Comparison of ENCODE assay signal across 10 cellular contexts in the genomic region with DNA sequence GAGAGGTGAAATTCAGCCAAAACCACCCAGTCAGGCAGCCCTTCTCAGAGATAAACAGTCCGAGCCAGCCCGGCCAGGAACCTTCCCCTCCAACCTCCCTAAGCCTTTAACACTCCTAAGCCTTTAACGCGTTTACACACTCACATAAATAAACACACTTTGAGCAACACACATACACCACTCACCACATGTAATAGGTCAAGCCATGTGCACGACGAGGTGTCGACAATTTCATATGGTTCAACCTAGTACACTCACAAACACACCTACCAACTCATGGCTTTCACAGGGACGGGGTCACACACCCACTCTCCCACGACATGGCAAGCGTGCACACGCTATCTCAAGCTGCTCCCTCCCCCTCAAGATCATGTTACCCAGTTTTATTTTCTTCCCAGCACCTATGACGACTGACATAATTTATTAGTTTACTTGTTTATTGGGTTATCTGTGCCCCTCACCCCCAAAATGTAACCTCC. TPM values are rescaled to one million over a fixed set of nuclear protein-coding genes. Genes with fewer than 3 reads are reported as not detected.
DNase-seq lines count a peak whose midpoint lies in the region; ATAC-seq and TF ChIP-seq lines count a peak whose summit lies in the region.
"Had no signal": no experiment of that assay in that cellular context is flagged by ENCODE, and none has a peak within 500 bp of the region (broad histone marks: within the 10 kb centered on the region; RNA-seq: fewer than 3 reads in every experiment).

No MANE protein-coding gene starts in this region.

- no peaks in the 10 kb centered on the region for H3K9me3 ChIP-seq in cardiac muscle cell (ENCODE audit: low read depth)
- H3K9me3 ChIP-seq in mesenchymal stem cell (ENCODE audit: control insufficient read depth, low read length), result no peaks in the 10 kb centered on the region

- no peak for TF ChIP-seq CTCF in cardiac muscle cell (IDR thresholded peaks at IDR 0.05; ENCODE audit: low read depth, low read length)
- TF ChIP-seq CTCF in brain (conservative IDR thresholded peaks at IDR 0.05), result no peak
- peak; percentile 3 for TF ChIP-seq CTCF in type B pancreatic cell (conservative IDR thresholded peaks at IDR 0.05)

- H3K27me3 ChIP-seq in cardiac muscle cell (no peaks in the 10 kb centered on the region), mesenchymal stem cell (ENCODE audit: control insufficient read depth in 1 of 2, insufficient read depth in 1 of 2, low read length in 2 of 2) (no peaks in the 10 kb centered on the region)

- intact Hi-C loops in Right ventricle myocardium inferior (cut with DNase I), result loop anchor here (2.0 kb wide), 2 partner anchors 15 to 31 kb away; a partner anchor contains a TSS

- H3K18ac ChIP-seq in mesenchymal stem cell (ENCODE audit: low read depth in 1 of 2, low read length in 2 of 2), result peak overlapping the region; percentile 6 to 29

- peaks cover 2% of the 10 kb centered on the region for H3K79me1 ChIP-seq in mesenchymal stem cell (replicated peaks; ENCODE audit: low read length, poor library complexity, severe bottlenecking)

- H4K8ac ChIP-seq in mesenchymal stem cell (ENCODE audit: low read length), result peak overlapping the region; percentile 5

- H3K4me3 ChIP-seq in cardiac muscle cell (no peak overlapping the region), mesenchymal stem cell (ENCODE audit: insufficient read depth in 1 of 2, low read depth in 1 of 2, low read length in 2 of 2) (peak overlapping the region; percentile 36 to 62)

- H3K27ac ChIP-seq in cardiac muscle cell, result peak overlapping the region; percentile 64
- no peak overlapping the region for H3K27ac ChIP-seq in mesenchymal stem cell (ENCODE audit: low read length, poor library complexity, severe bottlenecking)

- H3K9me3 Mint-ChIP-seq in brain (no peaks in the 10 kb centered on the region), type B pancreatic cell (no peaks in the 10 kb centered on the region)
- H3K9me3 Mint-ChIP-seq: CD4-positive, CD25-positive, alpha-beta regulatory T cell had no signal

- H3K27ac Mint-ChIP-seq in brain, result peak overlapping the region; percentile 31 to 92 (median 82)
- peak overlapping the region; percentile 80 for H3K27ac Mint-ChIP-seq in type B pancreatic cell
- H3K27ac Mint-ChIP-seq: CD4-positive, CD25-positive, alpha-beta regulatory T cell had no signal

- H3K23ac ChIP-seq in mesenchymal stem cell (ENCODE audit: low read length in 2 of 2), result no peak overlapping the region

- H3K4me1 ChIP-seq in cardiac muscle cell (ENCODE audit: low read depth), result peaks cover 18% of the 10 kb centered on the region
- peaks cover 5% of the 10 kb centered on the region for H3K4me1 ChIP-seq in mesenchymal stem cell (ENCODE audit: control insufficient read depth, insufficient read depth, low read depth, low read length)

- DNase-seq in cardiac muscle cell (ENCODE audit: low read depth in 1 of 2, low spot score in 1 of 2) (no peak), Right ventricle myocardium inferior (ENCODE audit: missing footprints) (no peak), mesenchymal stem cell (no peak), type B pancreatic cell (ENCODE audit: extremely low spot score, unreplicated experiment) (no peak), ureter (ENCODE audit: low spot score) (no peak)
- DNase-seq: CD4-positive, CD25-positive, alpha-beta regulatory T cell; effector CD8-positive, alpha-beta T cell had no signal

- WGBS in mesenchymal stem cell, result 48% methylated on average over 11 of the region's 12 CpGs

- H2BK120ac ChIP-seq in mesenchymal stem cell (ENCODE audit: low read depth, low read length), result no peak overlapping the region

- peak overlapping the region; percentile 46 for H4K91ac ChIP-seq in mesenchymal stem cell (ENCODE audit: low read length)

- no peak overlapping the region for H2BK5ac ChIP-seq in mesenchymal stem cell (ENCODE audit: low read depth, low read length, poor library complexity, severe bottlenecking)

- H3K4ac ChIP-seq in mesenchymal stem cell (ENCODE audit: low read depth in 1 of 2, low read length in 2 of 2), result no peak overlapping the region

- peaks cover 32% of the 10 kb centered on the region for H3K4me1 Mint-ChIP-seq in brain
- H3K4me1 Mint-ChIP-seq in type B pancreatic cell (ENCODE audit: unreplicated experiment), result peaks cover 20% of the 10 kb centered on the region

- no peak overlapping the region for H2AFZ ChIP-seq in mesenchymal stem cell (ENCODE audit: low read depth, low read length)

- H3K36me3 Mint-ChIP-seq in brain (no peaks in the 10 kb centered on the region), type B pancreatic cell (no peaks in the 10 kb centered on the region)

- peak overlapping the region; percentile 81 for H3K4me2 ChIP-seq in mesenchymal stem cell (ENCODE audit: low read length, poor library complexity, severe bottlenecking)

- no peak overlapping the region for H2BK12ac ChIP-seq in mesenchymal stem cell (ENCODE audit: low read length in 2 of 2)

- H3K4me3 Mint-ChIP-seq in brain, result peak overlapping the region; percentile 72 to 83 (median 77)
- peak overlapping the region; percentile 67 for H3K4me3 Mint-ChIP-seq in type B pancreatic cell
- H3K4me3 Mint-ChIP-seq: CD4-positive, CD25-positive, alpha-beta regulatory T cell had no signal

- H3K9ac ChIP-seq in mesenchymal stem cell (ENCODE audit: low read length), result peak overlapping the region; percentile 62

- ATAC-seq in Right ventricle myocardium inferior, result no peak
- ATAC-seq in GM21367 (IDR thresholded peaks at IDR 0.05; ENCODE audit: unreplicated experiment), result no peak
- ATAC-seq in GM21526 (IDR thresholded peaks at IDR 0.05; ENCODE audit: low FRiP score, unreplicated experiment), result no peak

- no peak overlapping the region for H2BK15ac ChIP-seq in mesenchymal stem cell (ENCODE audit: low read depth, poor library complexity, severe bottlenecking)

- no peak overlapping the region for H3K14ac ChIP-seq in mesenchymal stem cell (ENCODE audit: low read length in 2 of 2)

- H2AK5ac ChIP-seq in mesenchymal stem cell (ENCODE audit: low read length, severe bottlenecking), result no peak overlapping the region

- no peaks in the 10 kb centered on the region for H3K36me3 ChIP-seq in cardiac muscle cell
- peaks cover 0 to 31% of the 10 kb centered on the region in 2 experiments for H3K36me3 ChIP-seq in mesenchymal stem cell (ENCODE audit: control insufficient read depth in 1 of 2, insufficient read depth in 2 of 2, low read depth in 1 of 2, low read length in 2 of 2)

- H3K27me3 Mint-ChIP-seq in brain (peaks cover 15% of the 10 kb centered on the region), type B pancreatic cell (no peaks in the 10 kb centered on the region)
- H3K27me3 Mint-ChIP-seq: CD4-positive, CD25-positive, alpha-beta regulatory T cell had no signal

RNA-seq across cellular contexts. Expression of a gene that starts 15.5 kb away (rescaled TPM):
- total RNA-seq in cardiac muscle cell (13.3 and 24.6 TPM in 2 replicates), Right ventricle myocardium inferior (6.4 TPM), type B pancreatic cell (ENCODE audit: low replicate concordance) (19.0 and 20.8 TPM in 2 replicates), ureter (10.4 TPM)
- polyA plus RNA-seq in cardiac muscle cell (11.2 and 23.7 TPM in 2 replicates), brain (ENCODE audit: insufficient read depth, low read depth, low replicate concordance) (1.6 TPM)
- polyA plus RNA-seq in mesenchymal stem cell (2013, experiment 1 of 2), result 3.9 TPM
- polyA plus RNA-seq in mesenchymal stem cell (2013, experiment 2 of 2), result 3.8 TPM

RNA-seq across cellular contexts. Expression of a gene that starts 30.5 kb away (rescaled TPM):
- total RNA-seq in cardiac muscle cell, result 32.6 and 45.1 TPM in 2 replicates
- 57.3 and 64.7 TPM in 2 replicates for polyA plus RNA-seq in cardiac muscle cell
- 58.1 TPM for total RNA-seq in Right ventricle myocardium inferior
- polyA plus RNA-seq in brain (ENCODE audit: insufficient read depth, low read depth, low replicate concordance), result 98.7 TPM
- polyA plus RNA-seq in mesenchymal stem cell (2013, experiment 1 of 2), result 52.8 TPM
- 54.7 TPM for polyA plus RNA-seq in mesenchymal stem cell (2013, experiment 2 of 2)
- total RNA-seq in type B pancreatic cell (ENCODE audit: low replicate concordance), result 57.9 and 64.2 TPM in 2 replicates
- total RNA-seq in ureter, result 50.5 TPM

RNA-seq across cellular contexts. Expression of a gene that starts 37.4 kb away (rescaled TPM):
- total RNA-seq in cardiac muscle cell (0.11 TPM in 1 of 2 replicates, not detected in the other), Right ventricle myocardium inferior (not detected), type B pancreatic cell (ENCODE audit: low replicate concordance) (not detected in 2 replicates), ureter (not detected)
- polyA plus RNA-seq in cardiac muscle cell (0.47 and 0.89 TPM in 2 replicates), brain (ENCODE audit: insufficient read depth, low read depth, low replicate concordance) (not detected)
- polyA plus RNA-seq in mesenchymal stem cell (2013, experiment 1 of 2), result not detected
- not detected for polyA plus RNA-seq in mesenchymal stem cell (2013, experiment 2 of 2)
- total RNA-seq: CD4-positive, CD25-positive, alpha-beta regulatory T cell had no signal

RNA-seq across cellular contexts. Expression of a gene that starts 39.7 kb away (rescaled TPM):
- 0.09 and 0.11 TPM in 2 replicates for total RNA-seq in cardiac muscle cell
- 0.61 and 1.3 TPM in 2 replicates for polyA plus RNA-seq in cardiac muscle cell
- 1.6 TPM for total RNA-seq in Right ventricle myocardium inferior
- polyA plus RNA-seq in brain (ENCODE audit: insufficient read depth, low read depth, low replicate concordance), result 14.0 TPM
- polyA plus RNA-seq in mesenchymal stem cell (2013, experiment 1 of 2), result 0.28 TPM
- polyA plus RNA-seq in mesenchymal stem cell (2013, experiment 2 of 2), result 0.22 TPM
- total RNA-seq in type B pancreatic cell (ENCODE audit: low replicate concordance), result 8.6 and 10.4 TPM in 2 replicates
- 1.5 TPM for total RNA-seq in ureter
- total RNA-seq: CD4-positive, CD25-positive, alpha-beta regulatory T cell had no signal
